8 cellular contexts compared by ENCODE assay signal in genomic region chr3:183252973-183253363, GRCh38. TPM values are rescaled to one million over a fixed set of nuclear protein-coding genes. Genes with fewer than 3 reads are reported as not detected.
DNase-seq lines count a peak whose midpoint lies in the region; ATAC-seq and TF ChIP-seq lines count a peak whose summit lies in the region.

TSS of gene B3GNT5 (plus strand) at chr3:183253253. CDS start at chr3:183269799, 16,546 bp downstream.

- H3K9me3 ChIP-seq in endocrine pancreas (ENCODE audit: control insufficient read depth, low read length), result no peaks in the 10 kb centered on the region
- no peaks in the 10 kb centered on the region for H3K9me3 ChIP-seq in mucosa of descending colon
- H3K9me3 ChIP-seq in subcutaneous abdominal adipose tissue (ENCODE audit: control insufficient read depth in 5 of 5, low read length in 5 of 5), result no peaks in the 10 kb centered on the region

- no peak for TF ChIP-seq CTCF in AG09309 (IDR thresholded peaks at IDR 0.05; ENCODE audit: control insufficient read depth, insufficient read depth, low read depth, low read length, missing control alignments)
- no peak for TF ChIP-seq CTCF in mucosa of descending colon (IDR thresholded peaks at IDR 0.05)

- H3K4me3 ChIP-seq in AG09309 (ENCODE audit: control insufficient read depth, low read depth, low read length) (peak within 1 kb of the TSS; percentile 64), endocrine pancreas (ENCODE audit: control insufficient read depth, insufficient read depth, low read length) (peak within 1 kb of the TSS; percentile 83), mucosa of descending colon (peak within 1 kb of the TSS; percentile 63), subcutaneous abdominal adipose tissue (ENCODE audit: low read depth in 1 of 5, low read length in 5 of 5) (peak within 1 kb of the TSS; percentile 73 to 92 (median 87))

- in situ Hi-C loops in KBM-7 (cut with MboI; ENCODE audit: low pct_unique_long_range_greater_than_20kb, low sequenced_read_pairs), result no loop called here

- DNase-seq in AG09309 (ENCODE audit: low read depth) (no peak), KBM-7 (peak; percentile 46), mucosa of descending colon (peak; percentile 89 to 94 (median 89)), NCI-H226 (no peak)
- DNase-seq in activated CD4-positive, alpha-beta T cell treated with anti-CD3 and anti-CD28 coated beads for 1 hour, result peak; percentile 12
- DNase-seq in central memory CD4-positive, alpha-beta T cell, result no peak

- H3K36me3 ChIP-seq in endocrine pancreas (ENCODE audit: control insufficient read depth, insufficient read depth, low read length) (no peaks in the 10 kb centered on the region), mucosa of descending colon (ENCODE audit: low read depth) (no peaks in the 10 kb centered on the region), subcutaneous abdominal adipose tissue (ENCODE audit: control insufficient read depth in 5 of 5, insufficient read depth in 5 of 5, low read length in 5 of 5) (no peaks in the 10 kb centered on the region)

- H3K4me1 ChIP-seq in endocrine pancreas (ENCODE audit: control insufficient read depth, insufficient read depth, low read length) (no peaks in the 10 kb centered on the region), mucosa of descending colon (ENCODE audit: low read depth) (peaks cover 3% of the 10 kb centered on the region), subcutaneous abdominal adipose tissue (ENCODE audit: control insufficient read depth in 5 of 5, insufficient read depth in 5 of 5, low read length in 5 of 5) (peaks cover 0 to 18% (median 12%) of the 10 kb centered on the region in 5 donors)

- no peaks in the 10 kb centered on the region for H3K27me3 ChIP-seq in endocrine pancreas (ENCODE audit: control insufficient read depth, insufficient read depth, low read length)
- H3K27me3 ChIP-seq in subcutaneous abdominal adipose tissue (ENCODE audit: control insufficient read depth in 5 of 5, insufficient read depth in 4 of 5, low read length in 5 of 5), result no peaks in the 10 kb centered on the region

- peak; percentile 88 for ATAC-seq in mucosa of descending colon

- intact Hi-C loops in mucosa of descending colon (cut with DNase I, micrococcal nuclease), result loop anchor here in 1 of 2 donors (5.0 kb wide), 1 partner anchor 129 kb away; no protein-coding TSS in a partner anchor

- H3K9ac ChIP-seq in endocrine pancreas (ENCODE audit: control insufficient read depth, insufficient read depth, low read length) (peak within 1 kb of the TSS; percentile 93), subcutaneous abdominal adipose tissue (ENCODE audit: low read length in 5 of 5) (peak within 1 kb of the TSS; percentile 79 to 95 (median 90))

- H3K27ac ChIP-seq in subcutaneous abdominal adipose tissue (ENCODE audit: low read depth, low read length), result peak within 1 kb of the TSS; percentile 89

RNA-seq across cellular contexts. Expression of gene B3GNT5, which starts in this region (rescaled TPM):
- 10 to 100 TPM; 33.7 to 80.1 (median 71.2) TPM for total RNA-seq in mucosa of descending colon

Comparison
In these comparisons a context has a peak if more than half of its experiments do, and no peak if none do; other contexts are left out.
1. DNase-seq: peak in KBM-7 (single experiment), activated CD4-positive, alpha-beta T cell treated with anti-CD3 and anti-CD28 coated beads for 1 hour (single experiment) and mucosa of descending colon (3 of 3); none in AG09309 (single experiment), NCI-H226 (single experiment) and central memory CD4-positive, alpha-beta T cell (single experiment).
2. Peak in every context shown above with its lines, with median percentiles within 50 percentile points of each other: H3K4me3 ChIP-seq.